25 cellular contexts compared by ENCODE assay signal in the genomic region with DNA sequence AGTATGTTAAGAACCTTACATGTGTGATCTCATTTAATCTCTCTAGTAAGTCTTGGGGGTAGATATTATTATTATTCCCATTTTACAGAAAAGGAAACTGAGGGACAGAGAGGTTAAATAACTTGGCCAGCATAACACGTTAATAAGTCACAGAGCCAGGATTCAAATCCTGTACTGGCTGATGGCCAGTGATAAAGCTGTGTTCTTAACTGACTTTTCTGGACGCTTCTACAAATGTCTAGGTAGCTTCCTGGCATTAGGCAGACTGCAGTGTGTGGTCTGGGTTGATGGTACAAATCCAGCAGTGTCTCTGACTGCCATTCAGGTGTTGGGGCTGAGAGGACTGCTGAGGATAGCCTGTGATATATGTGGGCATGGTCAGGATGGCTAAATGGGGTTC.
"Had no signal": no experiment of that assay in that cellular context is flagged by ENCODE, and none has a peak within 500 bp of the region (broad histone marks: within the 10 kb centered on the region; RNA-seq: fewer than 3 reads in every experiment).

No MANE protein-coding gene starts in this region.

- H3K36me3 Mint-ChIP-seq: activated CD8-positive, alpha-beta memory T cell treated with anti-CD3 and anti-CD28 coated beads, Interleukin-2, amount 10 ng/mL, durations not matched to agents 7 days and 5 days; activated naive CD4-positive, alpha-beta T cell treated with anti-CD3 and anti-CD28 coated beads, Interleukin-2, amount 50 U/mL, for 72 hours; naive thymus-derived CD4-positive, alpha-beta T cell; neural progenitor cell; WTC11 had no signal

- H3K4me1 ChIP-seq: gastroesophageal sphincter, parathyroid adenoma, psoas muscle, sigmoid colon had no signal

- H3K36me3 ChIP-seq: gastroesophageal sphincter, neural progenitor cell, sigmoid colon, tibial nerve had no signal

- H3K4me3 Mint-ChIP-seq: activated CD4-positive, alpha-beta T cell treated with anti-CD3 and anti-CD28 coated beads, Interleukin-2, amount 10 ng/mL, durations not matched to agents 7 days and 5 days; activated CD8-positive, alpha-beta memory T cell treated with anti-CD3 and anti-CD28 coated beads, Interleukin-2, amount 10 ng/mL, durations not matched to agents 7 days and 5 days; activated CD8-positive, alpha-beta T cell treated with anti-CD3 and anti-CD28 coated beads for 36 hours; activated T-cell treated with anti-CD3 and anti-CD28 coated beads, Interleukin-2, amount 50 U/mL, for 72 hours; naive thymus-derived CD4-positive, alpha-beta T cell; neural progenitor cell; WTC11 had no signal

- H3K9ac ChIP-seq: neural progenitor cell, parathyroid adenoma had no signal

- H3K79me2 ChIP-seq: hepatocyte, parathyroid adenoma had no signal

- H3K4me3 ChIP-seq: body of pancreas, gastroesophageal sphincter, hepatocyte, neural progenitor cell, psoas muscle, sigmoid colon, tibial nerve had no signal

- H3K27ac ChIP-seq: gastroesophageal sphincter, hepatocyte, neural progenitor cell, parathyroid adenoma, psoas muscle, sigmoid colon, tibial nerve had no signal

- H2AFZ ChIP-seq: hepatocyte, neural progenitor cell, parathyroid adenoma had no signal

- H3K4me2 ChIP-seq: hepatocyte, neural progenitor cell had no signal

- DNase-seq: activated CD4-positive, alpha-beta T cell treated with anti-CD3 and anti-CD28 coated beads for 1 hour; activated CD4-positive, alpha-beta T cell treated with anti-CD3 and anti-CD28 coated beads, Interleukin-2, amount 10 ng/mL, durations not matched to agents 7 days and 5 days; activated CD8-positive, alpha-beta memory T cell treated with anti-CD3 and anti-CD28 coated beads, Interleukin-2, amount 10 ng/mL, durations not matched to agents 7 days and 5 days; activated CD8-positive, alpha-beta T cell treated with anti-CD3 and anti-CD28 coated beads for 36 hours; activated naive CD4-positive, alpha-beta T cell; activated T-cell treated with anti-CD3 and anti-CD28 coated beads for 4 hours; activated T-cell treated with anti-CD3 and anti-CD28 coated beads, Interleukin-2, amount 50 U/mL, for 72 hours; islet precursor cell; left colon; midbrain; naive thymus-derived CD4-positive, alpha-beta T cell; occipital lobe; psoas muscle; sigmoid colon; stimulated activated CD4-positive, alpha-beta T cell treated with anti-CD3 and anti-CD28 coated beads, Interleukin-15, amount 100 ng/mL, for 24 hours; stimulated activated naive CD4-positive, alpha-beta T cell; T-helper 2 cell had no signal

- H3K9me3 ChIP-seq: body of pancreas, gastroesophageal sphincter, psoas muscle, sigmoid colon, tibial nerve had no signal

- H3K27me3 ChIP-seq: body of pancreas, hepatocyte, neural progenitor cell, sigmoid colon, tibial nerve had no signal

- H3K9me3 Mint-ChIP-seq: activated CD4-positive, alpha-beta T cell treated with anti-CD3 and anti-CD28 coated beads, Interleukin-2, amount 10 ng/mL, durations not matched to agents 7 days and 5 days; activated CD8-positive, alpha-beta T cell treated with anti-CD3 and anti-CD28 coated beads for 36 hours; activated naive CD4-positive, alpha-beta T cell treated with anti-CD3 and anti-CD28 coated beads, Interleukin-2, amount 50 U/mL, for 72 hours; activated T-cell treated with anti-CD3 and anti-CD28 coated beads, Interleukin-2, amount 50 U/mL, for 72 hours; neural progenitor cell; WTC11 had no signal

- H3K27me3 Mint-ChIP-seq: activated CD4-positive, alpha-beta T cell treated with anti-CD3 and anti-CD28 coated beads, Interleukin-2, amount 10 ng/mL, durations not matched to agents 7 days and 5 days; activated CD8-positive, alpha-beta memory T cell treated with anti-CD3 and anti-CD28 coated beads, Interleukin-2, amount 10 ng/mL, durations not matched to agents 7 days and 5 days; activated CD8-positive, alpha-beta T cell treated with anti-CD3 and anti-CD28 coated beads for 36 hours had no signal

- H3K27ac Mint-ChIP-seq: activated CD4-positive, alpha-beta T cell treated with anti-CD3 and anti-CD28 coated beads, Interleukin-2, amount 10 ng/mL, durations not matched to agents 7 days and 5 days; activated CD8-positive, alpha-beta memory T cell treated with anti-CD3 and anti-CD28 coated beads, Interleukin-2, amount 10 ng/mL, durations not matched to agents 7 days and 5 days; activated CD8-positive, alpha-beta T cell treated with anti-CD3 and anti-CD28 coated beads for 36 hours; activated naive CD4-positive, alpha-beta T cell treated with anti-CD3 and anti-CD28 coated beads, Interleukin-2, amount 50 U/mL, for 72 hours; activated T-cell treated with anti-CD3 and anti-CD28 coated beads, Interleukin-2, amount 50 U/mL, for 72 hours; naive thymus-derived CD4-positive, alpha-beta T cell; neural progenitor cell; WTC11 had no signal

- H3K4me1 Mint-ChIP-seq: activated CD4-positive, alpha-beta T cell treated with anti-CD3 and anti-CD28 coated beads, Interleukin-2, amount 10 ng/mL, durations not matched to agents 7 days and 5 days; activated CD8-positive, alpha-beta memory T cell treated with anti-CD3 and anti-CD28 coated beads, Interleukin-2, amount 10 ng/mL, durations not matched to agents 7 days and 5 days; naive thymus-derived CD4-positive, alpha-beta T cell had no signal
